8 cellular contexts compared by ENCODE assay signal in genomic region chrX:55451626-55451989, GRCh38. TPM values are rescaled to one million over a fixed set of nuclear protein-coding genes. Genes with fewer than 3 reads are reported as not detected.
A peak's percentile ranks its signal among the peaks of the same experiment; 100 is the strongest.
DNase-seq lines count a peak whose midpoint lies in the region; ATAC-seq, FAIRE-seq and TF ChIP-seq lines count a peak whose summit lies in the region.

No MANE protein-coding gene starts in this region.

- peak overlapping the region; percentile 48 for H3K4me3 ChIP-seq in bronchial epithelial cell (ENCODE audit: low read depth, low read length)
- H3K4me3 ChIP-seq in mesodermal cell (ENCODE audit: extremely low read depth, insufficient read depth, low read length, poor library complexity, severe bottlenecking), result peak overlapping the region; percentile 63

- H3K4me3 Mint-ChIP-seq in T-helper 1 cell treated with Interleukin-12 subunit alpha and Interleukin-12 subunit beta and Interleukin-4 antibody, amounts not matched to agents 30 μg/mL and 1 μg/mL, for 36 hours, result peak overlapping the region; percentile 94

- no peaks in the 10 kb centered on the region for H3K4me1 ChIP-seq in mesodermal cell (ENCODE audit: control insufficient read depth, insufficient read depth, low read length, poor library complexity, severe bottlenecking)

- peak; percentile 5 for ATAC-seq in HG03378 (IDR thresholded peaks at IDR 0.05; ENCODE audit: unreplicated experiment)
- ATAC-seq in HG02798 (IDR thresholded peaks at IDR 0.05; ENCODE audit: poor library complexity, unreplicated experiment), result no peak

- TF ChIP-seq CTCF in bronchial epithelial cell (IDR thresholded peaks at IDR 0.05; ENCODE audit: insufficient read depth, low read length, severe bottlenecking), result no peak

- no peaks in the 10 kb centered on the region for H3K27me3 ChIP-seq in bronchial epithelial cell (ENCODE audit: control insufficient read depth, insufficient read depth, low read length)

- H3K4me1 Mint-ChIP-seq in T-helper 1 cell treated with Interleukin-12 subunit alpha and Interleukin-12 subunit beta and Interleukin-4 antibody, amounts not matched to agents 30 μg/mL and 1 μg/mL, for 36 hours (ENCODE audit: low read depth), result peaks cover 8% of the 10 kb centered on the region

- DNase-seq in T-helper 1 cell, result no peak
- peak; percentile 5 for DNase-seq in bronchial epithelial cell (ENCODE audit: low read depth)
- no peak for DNase-seq in amniotic stem cell (lab: John Stamatoyannopoulos, UW)
- DNase-seq in HuH-7 (ENCODE audit: low spot score), result no peak

- no peak for FAIRE-seq in bronchial epithelial cell (lab: Jason Lieb, UNC)

- no peaks in the 10 kb centered on the region for H3K9me3 ChIP-seq in mesodermal cell (ENCODE audit: control insufficient read depth, low read length)

- H3K27me3 Mint-ChIP-seq in T-helper 1 cell treated with Interleukin-12 subunit alpha and Interleukin-12 subunit beta and Interleukin-4 antibody, amounts not matched to agents 30 μg/mL and 1 μg/mL, for 36 hours (ENCODE audit: low read depth), result peaks cover 9% of the 10 kb centered on the region

- H3K36me3 ChIP-seq in bronchial epithelial cell (ENCODE audit: control insufficient read depth, insufficient read depth, low read length) (no peaks in the 10 kb centered on the region), mesodermal cell (ENCODE audit: control insufficient read depth, insufficient read depth, low read length) (no peaks in the 10 kb centered on the region)

- peaks cover 4% of the 10 kb centered on the region for H3K9me3 Mint-ChIP-seq in T-helper 1 cell treated with Interleukin-12 subunit alpha and Interleukin-12 subunit beta and Interleukin-4 antibody, amounts not matched to agents 30 μg/mL and 1 μg/mL, for 36 hours

- H3K27ac ChIP-seq in mesodermal cell (ENCODE audit: low read depth, low read length, severe bottlenecking), result no peak overlapping the region

- peak overlapping the region; percentile 92 for H3K27ac Mint-ChIP-seq in T-helper 1 cell treated with Interleukin-12 subunit alpha and Interleukin-12 subunit beta and Interleukin-4 antibody, amounts not matched to agents 30 μg/mL and 1 μg/mL, for 36 hours

- H3K36me3 Mint-ChIP-seq in T-helper 1 cell treated with Interleukin-12 subunit alpha and Interleukin-12 subunit beta and Interleukin-4 antibody, amounts not matched to agents 30 μg/mL and 1 μg/mL, for 36 hours (ENCODE audit: low read depth), result no peaks in the 10 kb centered on the region

- 100% methylated on average over 1 of the region's 11 CpGs; no CpG with 5 or more reads in 1 of the 2 experiments for WGBS in mesodermal cell (ENCODE audit: insufficient coverage in 2 of 2), 2 experiments

RNA-seq across cellular contexts. Expression of gene MAGEH1, which starts 0.3 kb away (rescaled TPM):
- total RNA-seq in bronchial epithelial cell, result 1.5 and 3.9 TPM in 2 replicates
- 41.7 TPM for polyA plus RNA-seq in mesodermal cell (2013, experiment 1 of 2)
- 38.8 TPM for polyA plus RNA-seq in mesodermal cell (2013, experiment 2 of 2)

RNA-seq across cellular contexts. Expression of gene USP51, which starts 38.0 kb away (rescaled TPM):
- total RNA-seq in bronchial epithelial cell, result 0.13 and 0.26 TPM in 2 replicates
- polyA plus RNA-seq in mesodermal cell (2013, experiment 1 of 2), result 3.8 TPM
- 5.1 TPM for polyA plus RNA-seq in mesodermal cell (2013, experiment 2 of 2)
